Comparison of ENCODE assay signal across 16 cellular contexts in genomic region chr1:19559641-19560040, GRCh38.
DNase-seq lines count a peak whose midpoint lies in the region; ATAC-seq and TF ChIP-seq lines count a peak whose summit lies in the region.
"Had no signal": no experiment of that assay in that cellular context is flagged by ENCODE, and none has a peak within 500 bp of the region (broad histone marks: within the 10 kb centered on the region; RNA-seq: fewer than 3 reads in every experiment).

No MANE protein-coding gene starts in this region.

- H3K9me3 ChIP-seq in breast epithelium (no peaks in the 10 kb centered on the region), psoas muscle (no peaks in the 10 kb centered on the region), MG63 (no peaks in the 10 kb centered on the region), WERI-Rb-1 (ENCODE audit: severe bottlenecking) (no peaks in the 10 kb centered on the region)
- H3K9me3 ChIP-seq: ascending aorta, thoracic aorta had no signal

- H3K36me3 ChIP-seq in breast epithelium (no peaks in the 10 kb centered on the region), psoas muscle (ENCODE audit: insufficient read depth in 1 of 2, low read depth in 1 of 2) (no peaks in the 10 kb centered on the region), MG63 (no peaks in the 10 kb centered on the region), WERI-Rb-1 (no peaks in the 10 kb centered on the region)
- H3K36me3 ChIP-seq: ascending aorta, thoracic aorta had no signal

- ATAC-seq in psoas muscle: no peak
- ATAC-seq: activated T-cell treated with anti-CD3 and anti-CD28 coated beads, Interleukin-2, amount 50 U/mL, for 72 hours had no signal

- POLR2A ChIA-PET in MCF 10A (lab: Yijun Ruan, JAX): no interaction called here

- no peaks in the 10 kb centered on the region for H3K9me3 Mint-ChIP-seq in MCF 10A (ENCODE audit: unreplicated experiment)
- H3K9me3 Mint-ChIP-seq: activated T-cell treated with anti-CD3 and anti-CD28 coated beads, Interleukin-2, amount 50 U/mL, for 72 hours had no signal

- DNase-seq in MCF 10A (ENCODE audit: unreplicated experiment): no peak
- DNase-seq in breast epithelium (ENCODE audit: low spot score in 2 of 2): no peak
- peak; percentile 88 for DNase-seq in amniotic stem cell (lab: John Stamatoyannopoulos, UW)
- DNase-seq in fibroblast of villous mesenchyme (ENCODE audit: low read depth): peak; percentile 75
- DNase-seq in psoas muscle: no peak
- DNase-seq in MG63: no peak
- no peak for DNase-seq in activated CD8-positive, alpha-beta memory T cell treated with anti-CD3 and anti-CD28 coated beads, Interleukin-2, amount 50 U/mL, for 48 hours
- DNase-seq in WERI-Rb-1: no peak
- DNase-seq: activated CD4-positive, alpha-beta T cell treated with anti-CD3 and anti-CD28 coated beads for 48 hours; activated T-cell treated with anti-CD3 and anti-CD28 coated beads, Interleukin-2, amount 50 U/mL, for 72 hours; DMS 273 treated with DMSO at 0.1 percent for 48 hours; effector memory CD4-positive, alpha-beta T cell; NCI-H2081 treated with DMSO at 0.1 percent for 48 hours; nucleus accumbens had no signal

- H3K4me1 ChIP-seq in breast epithelium (peaks cover 0 to 7% of the 10 kb centered on the region in 2 donors), psoas muscle (peaks cover 9% of the 10 kb centered on the region)

- H3K27ac Mint-ChIP-seq in MCF 10A (ENCODE audit: low read depth, unreplicated experiment): peak overlapping the region; percentile 35
- H3K27ac Mint-ChIP-seq: activated T-cell treated with anti-CD3 and anti-CD28 coated beads, Interleukin-2, amount 50 U/mL, for 72 hours had no signal

- no peaks in the 10 kb centered on the region for H3K27me3 Mint-ChIP-seq in MCF 10A (ENCODE audit: insufficient read depth, unreplicated experiment)

- no peaks in the 10 kb centered on the region for H3K36me3 Mint-ChIP-seq in MCF 10A (ENCODE audit: insufficient read depth, unreplicated experiment)

- H3K4me1 Mint-ChIP-seq in MCF 10A (ENCODE audit: insufficient read depth, unreplicated experiment): peaks cover 9% of the 10 kb centered on the region

- CTCF ChIA-PET in MCF 10A (lab: Yijun Ruan, JAX): interaction anchor here (0.7 kb wide), 1 partner anchor 37 kb away, joined by 3 read pairs; no protein-coding TSS in a partner anchor

- no peak for TF ChIP-seq POLR2A in breast epithelium (IDR thresholded peaks at IDR 0.05)

- H3K4me3 ChIP-seq in breast epithelium (no peak overlapping the region), fibroblast of villous mesenchyme (ENCODE audit: low read depth, low read length) (no peak overlapping the region), psoas muscle (no peak overlapping the region), MG63 (no peak overlapping the region), WERI-Rb-1 (ENCODE audit: low read depth, low read length) (no peak overlapping the region)
- H3K4me3 ChIP-seq: ascending aorta, thoracic aorta had no signal

- no peaks in the 10 kb centered on the region for H3K27me3 ChIP-seq in breast epithelium
- H3K27me3 ChIP-seq in psoas muscle (ENCODE audit: insufficient read depth in 3 of 3, low read length in 2 of 3): peaks cover 0 to 2% (median 0%) of the 10 kb centered on the region in 3 donors
- no peaks in the 10 kb centered on the region for H3K27me3 ChIP-seq in MG63
- H3K27me3 ChIP-seq in WERI-Rb-1 (ENCODE audit: insufficient read depth, low read depth, severe bottlenecking): no peaks in the 10 kb centered on the region
- H3K27me3 ChIP-seq: ascending aorta had no signal

- WGBS in psoas muscle, 3 donors: 87 to 97% (median 87%) methylated on average over 2 of the region's 2 CpGs

- intact Hi-C loops in MCF 10A (cut with micrococcal nuclease): no loop called here
- intact Hi-C loops in breast epithelium (cut with DNase I; ENCODE audit: low total_unique reads): no loop called here
- intact Hi-C loops in psoas muscle (cut with DNase I): loop anchor here in 1 of 2 donors (10.0 kb wide), 1 partner anchor 55 kb away; no protein-coding TSS in a partner anchor

- H3K27ac ChIP-seq in breast epithelium: no peak overlapping the region
- H3K27ac ChIP-seq in psoas muscle: no peak overlapping the region
- H3K27ac ChIP-seq in WERI-Rb-1: no peak overlapping the region
- H3K27ac ChIP-seq: ascending aorta, thoracic aorta had no signal

- H3K4me3 Mint-ChIP-seq in MCF 10A (ENCODE audit: unreplicated experiment): no peak overlapping the region
- H3K4me3 Mint-ChIP-seq: activated T-cell treated with anti-CD3 and anti-CD28 coated beads, Interleukin-2, amount 50 U/mL, for 72 hours had no signal

- BruUV-seq in MCF 10A (replicated peaks; lab: Mats Ljungman, UMichigan): no TSS peak

- no peak for TF ChIP-seq CTCF in MCF 10A (IDR thresholded peaks at IDR 0.05; ENCODE audit: unreplicated experiment)
- TF ChIP-seq CTCF in breast epithelium (IDR thresholded peaks at IDR 0.05): no peak
- no peak for TF ChIP-seq CTCF in fibroblast of villous mesenchyme (IDR thresholded peaks at IDR 0.05; ENCODE audit: insufficient read depth, low read depth, low read length)
- no peak for TF ChIP-seq CTCF in psoas muscle (IDR thresholded peaks at IDR 0.05)
- no peak for TF ChIP-seq CTCF in WERI-Rb-1 (IDR thresholded peaks at IDR 0.05; ENCODE audit: low read depth, low read length)

Comparison
In these comparisons a context has a peak if more than half of its experiments do, and no peak if none do; other contexts are left out.
1. DNase-seq: peak in amniotic stem cell (single experiment) and fibroblast of villous mesenchyme (single experiment); none in MCF 10A (single experiment), breast epithelium (0 of 2), psoas muscle (0 of 2), MG63 (single experiment), activated CD8-positive, alpha-beta memory T cell treated with anti-CD3 and anti-CD28 coated beads, Interleukin-2, amount 50 U/mL, for 48 hours (single experiment) and WERI-Rb-1 (single experiment).